ENCODE assay signal across 27 cellular contexts in the genomic region with DNA sequence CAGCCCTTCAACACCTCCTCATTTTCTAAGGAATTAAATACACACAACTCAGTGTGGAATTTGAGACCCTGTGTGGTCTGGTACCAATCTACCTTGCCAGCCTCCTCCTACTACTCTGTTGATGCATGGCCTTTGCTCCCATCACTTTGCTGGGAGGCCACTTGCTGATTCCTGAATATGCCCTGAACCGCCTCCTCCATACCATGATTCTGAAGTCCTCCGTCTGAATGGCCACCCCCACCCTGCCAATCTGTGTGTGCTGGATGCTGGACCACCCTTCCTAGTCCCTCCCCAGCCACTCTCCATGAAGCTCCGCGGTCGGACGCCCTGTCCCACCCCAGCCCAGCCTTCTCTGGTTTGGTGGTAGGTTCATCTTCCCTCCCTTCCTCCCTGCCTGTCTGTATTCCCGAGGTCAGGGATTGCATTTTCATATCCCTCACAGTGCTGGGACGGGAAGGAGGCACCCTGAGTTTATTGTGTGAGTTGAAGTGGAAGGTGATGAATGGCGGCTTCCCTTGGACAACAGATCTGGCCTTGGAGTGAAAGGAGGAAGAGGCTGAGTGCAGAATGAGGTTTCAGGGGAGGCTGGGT.
"Had no signal": no experiment of that assay in that cellular context is flagged by ENCODE, and none has a peak within 500 bp of the region (broad histone marks: within the 10 kb centered on the region; RNA-seq: fewer than 3 reads in every experiment).

No MANE protein-coding gene starts in this region.

- H3K4me1 ChIP-seq: left ventricle myocardium inferior, pancreas, prostate gland, stomach, thyroid gland, transverse colon, upper lobe of right lung had no signal

- H3K27ac Mint-ChIP-seq: memory B cell; naive thymus-derived CD4-positive, alpha-beta T cell; natural killer cell treated with Interleukin-12 subunit alpha and Interleukin-12 subunit beta and Interleukin-15 and Interleukin-18, amount 100 ng/mL, for 72 hours; stimulated activated naive B cell treated with anti-CD40 and anti-IgM and Interleukin-4, amounts not matched to agents 10 μg/mL and 1 μg/mL and 100 μg/mL, for 72 hours had no signal

- H3K36me3 ChIP-seq: left ventricle myocardium inferior, pancreas, prostate gland, stomach, thyroid gland, transverse colon, upper lobe of right lung had no signal

- H3K4me1 Mint-ChIP-seq: memory B cell had no signal

- H3K4me3 ChIP-seq: left ventricle myocardium inferior, lung, mucosa of descending colon, pancreas, prostate gland, skin epidermis, stomach, testis, thyroid gland, transverse colon, upper lobe of right lung had no signal

- DNase-seq: hypothalamus; islet precursor cell; left ventricle myocardium inferior; midbrain; mucosa of descending colon; naive thymus-derived CD4-positive, alpha-beta T cell; pancreas; posterior cingulate gyrus; retina; right cardiac atrium; stimulated activated CD4-positive, alpha-beta T cell treated with anti-CD3 and anti-CD28 coated beads, Interleukin-12 subunit alpha, Interleukin-12 subunit beta, amount 100 ng/mL, for 4 hours; stimulated activated CD4-positive, alpha-beta T cell treated with anti-CD3 and anti-CD28 coated beads, Interleukin-15, amount 100 ng/mL, for 24 hours; stimulated activated CD4-positive, alpha-beta T cell treated with anti-CD3 and anti-CD28 coated beads, Interleukin-2, amount 100 ng/mL, for 24 hours; stimulated activated CD4-positive, alpha-beta T cell treated with anti-CD3 and anti-CD28 coated beads, Interleukin-4, amount 100 ng/mL, for 1 hour; stimulated activated naive B cell treated with anti-CD40 and anti-IgM and Interleukin-4, amounts not matched to agents 10 μg/mL and 1 μg/mL and 100 μg/mL, for 72 hours; stimulated activated naive CD8-positive, alpha-beta T cell treated with anti-CD3 and anti-CD28 coated beads, Interleukin-15, Interleukin-2, amounts not matched to agents 100 U/mL and 50 U/mL, for 24 hours; stomach; testis; thyroid gland; transverse colon; upper lobe of right lung had no signal

- H3K27me3 ChIP-seq: pancreas, testis, thyroid gland, upper lobe of right lung had no signal

- H3K4me3 Mint-ChIP-seq: memory B cell; natural killer cell treated with Interleukin-12 subunit alpha and Interleukin-12 subunit beta and Interleukin-15 and Interleukin-18, amount 100 ng/mL, for 72 hours; stimulated activated naive B cell treated with anti-CD40 and anti-IgM and Interleukin-4, amounts not matched to agents 10 μg/mL and 1 μg/mL and 100 μg/mL, for 72 hours had no signal

- H3K27ac ChIP-seq: left ventricle myocardium inferior, pancreas, prostate gland, skin epidermis, stomach, testis, thyroid gland, transverse colon, upper lobe of right lung had no signal

- H3K9me3 Mint-ChIP-seq: natural killer cell treated with Interleukin-12 subunit alpha and Interleukin-12 subunit beta and Interleukin-15 and Interleukin-18, amount 100 ng/mL, for 72 hours had no signal

- FAIRE-seq: pancreas, urothelium cell line had no signal

- H3K9me3 ChIP-seq: mucosa of descending colon, pancreas, prostate gland, testis, thyroid gland, transverse colon, upper lobe of right lung had no signal
